In genomic region chr17:27817731-27818130, GRCh38 we compare ENCODE assay signal across 1 cellular context.
TF ChIP-seq lines count a peak whose summit lies in the region.

No MANE protein-coding gene starts in this region.

TF ChIP-seq in HepG2, 621 proteins besides CTCF, POLR2A, EP300 and RAD21:
- TF ChIP-seq ZEB1 (IDR thresholded peaks at IDR 0.05; ENCODE audit: insufficient replicate concordance, low read depth) (no peak), ZIK1 (CRISPR knock-in tag; IDR thresholded peaks at IDR 0.05; ENCODE audit: borderline replicate concordance, low read depth) (no peak), IKZF1 (IDR thresholded peaks at IDR 0.05) (no peak), ZNF605 (CRISPR knock-in tag; IDR thresholded peaks at IDR 0.05) (no peak), HNF4G (IDR thresholded peaks at IDR 0.05; ENCODE audit: borderline replicate concordance, low read depth, low read length) (no peak), HNF4G (CRISPR knock-in tag; IDR thresholded peaks at IDR 0.05; ENCODE audit: borderline replicate concordance, low read depth) (no peak), RFX1 (IDR thresholded peaks at IDR 0.05) (no peak), ZNF34 (CRISPR knock-in tag; IDR thresholded peaks at IDR 0.05; ENCODE audit: borderline replicate concordance) (no peak), MIER3 (CRISPR knock-in tag; IDR thresholded peaks at IDR 0.05; ENCODE audit: borderline replicate concordance) (no peak), ZNF839 (CRISPR knock-in tag; IDR thresholded peaks at IDR 0.05; ENCODE audit: borderline replicate concordance) (no peak), ZNF263 (CRISPR knock-in tag; IDR thresholded peaks at IDR 0.05) (no peak), SRSF4 (IDR thresholded peaks at IDR 0.05; ENCODE audit: low read depth, low read length, poor library complexity, severe bottlenecking) (no peak), SAFB2 (CRISPR knock-in tag; IDR thresholded peaks at IDR 0.05; ENCODE audit: borderline replicate concordance, low read depth) (no peak), ZBTB21 (CRISPR knock-in tag; IDR thresholded peaks at IDR 0.05) (no peak), ZNF614 (CRISPR knock-in tag; IDR thresholded peaks at IDR 0.05; ENCODE audit: borderline replicate concordance) (no peak)
- TF ChIP-seq, protein P1, sequence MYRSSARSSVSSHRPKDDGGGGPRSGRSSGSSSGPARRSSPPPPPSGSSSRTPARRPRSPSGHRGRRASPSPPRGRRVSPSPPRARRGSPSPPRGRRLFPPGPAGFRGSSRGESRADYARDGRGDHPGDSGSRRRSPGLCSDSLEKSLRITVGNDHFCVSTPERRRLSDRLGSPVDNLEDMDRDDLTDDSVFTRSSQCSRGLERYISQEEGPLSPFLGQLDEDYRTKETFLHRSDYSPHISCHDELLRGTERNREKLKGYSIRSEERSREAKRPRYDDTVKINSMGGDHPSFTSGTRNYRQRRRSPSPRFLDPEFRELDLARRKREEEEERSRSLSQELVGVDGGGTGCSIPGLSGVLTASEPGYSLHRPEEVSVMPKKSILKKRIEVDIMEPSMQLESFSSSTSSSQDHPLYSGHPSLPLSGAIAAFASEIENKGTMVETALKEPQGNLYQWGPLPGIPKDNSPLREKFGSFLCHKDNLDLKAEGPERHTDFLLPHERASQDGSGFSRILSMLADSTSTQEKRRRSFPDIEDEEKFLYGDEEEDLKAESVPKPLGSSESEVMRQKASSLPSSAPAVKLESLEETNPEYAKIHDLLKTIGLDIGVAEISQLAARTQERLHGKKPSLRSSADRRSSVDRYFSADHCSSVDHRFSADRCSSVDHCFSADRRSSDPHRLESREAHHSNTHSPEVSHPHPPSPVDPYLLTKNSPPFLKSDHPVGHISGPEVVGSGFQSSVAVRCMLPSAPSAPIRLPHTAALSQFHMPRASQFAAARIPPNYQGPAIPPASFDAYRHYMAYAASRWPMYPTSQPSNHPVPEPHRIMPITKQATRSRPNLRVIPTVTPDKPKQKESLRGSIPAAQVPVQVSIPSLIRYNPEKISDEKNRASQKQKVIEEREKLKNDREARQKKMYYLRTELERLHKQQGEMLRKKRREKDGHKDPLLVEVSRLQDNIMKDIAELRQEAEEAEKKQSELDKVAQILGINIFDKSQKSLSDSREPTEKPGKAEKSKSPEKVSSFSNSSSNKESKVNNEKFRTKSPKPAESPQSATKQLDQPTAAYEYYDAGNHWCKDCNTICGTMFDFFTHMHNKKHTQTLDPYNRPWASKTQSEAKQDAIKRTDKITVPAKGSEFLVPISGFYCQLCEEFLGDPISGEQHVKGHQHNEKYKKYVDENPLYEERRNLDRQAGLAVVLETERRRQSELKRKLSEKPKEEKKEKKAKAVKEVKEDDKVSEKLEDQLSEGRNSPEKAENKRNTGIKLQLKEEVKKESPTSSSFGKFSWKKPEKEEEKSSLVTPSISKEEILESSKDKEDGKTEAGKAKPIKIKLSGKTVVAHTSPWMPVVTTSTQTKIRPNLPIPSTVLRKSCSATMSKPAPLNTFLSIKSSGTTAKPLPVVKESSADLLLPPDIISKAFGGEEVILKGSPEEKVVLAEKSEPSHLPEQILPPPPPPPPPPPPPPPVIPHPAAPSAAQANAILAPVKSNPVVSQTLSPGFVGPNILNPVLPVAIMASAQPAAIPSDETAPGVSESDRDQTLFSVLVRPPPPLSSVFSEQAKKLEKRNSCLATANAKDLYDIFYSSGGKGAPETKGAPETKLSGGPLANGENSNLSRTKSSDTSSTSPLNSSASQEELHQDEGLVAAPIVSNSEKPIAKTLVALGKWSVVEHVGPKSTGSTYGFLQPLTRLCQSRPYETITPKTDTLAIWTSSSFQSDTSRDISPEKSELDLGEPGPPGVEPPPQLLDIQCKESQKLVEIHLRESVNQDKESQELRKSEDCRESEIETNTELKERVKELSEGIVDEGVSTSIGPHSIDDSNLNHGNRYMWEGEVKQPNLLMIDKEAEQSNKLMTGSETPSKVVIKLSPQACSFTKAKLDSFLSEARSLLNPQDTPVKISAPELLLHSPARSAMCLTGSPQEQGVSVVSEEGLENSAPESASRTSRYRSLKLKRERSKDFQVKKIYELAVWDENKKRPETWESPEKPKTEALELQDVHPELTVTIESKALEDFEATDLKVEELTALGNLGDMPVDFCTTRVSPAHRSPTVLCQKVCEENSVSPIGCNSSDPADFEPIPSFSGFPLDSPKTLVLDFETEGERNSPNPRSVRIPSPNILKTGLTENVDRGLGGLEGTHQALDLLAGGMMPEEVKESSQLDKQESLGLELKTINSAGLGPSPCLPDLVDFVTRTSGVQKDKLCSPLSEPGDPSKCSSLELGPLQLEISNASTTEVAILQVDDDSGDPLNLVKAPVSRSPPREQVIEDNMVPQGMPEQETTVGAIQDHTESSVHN (CRISPR knock-in tag; IDR thresholded peaks at IDR 0.05) = no peak
